In the genomic region with DNA sequence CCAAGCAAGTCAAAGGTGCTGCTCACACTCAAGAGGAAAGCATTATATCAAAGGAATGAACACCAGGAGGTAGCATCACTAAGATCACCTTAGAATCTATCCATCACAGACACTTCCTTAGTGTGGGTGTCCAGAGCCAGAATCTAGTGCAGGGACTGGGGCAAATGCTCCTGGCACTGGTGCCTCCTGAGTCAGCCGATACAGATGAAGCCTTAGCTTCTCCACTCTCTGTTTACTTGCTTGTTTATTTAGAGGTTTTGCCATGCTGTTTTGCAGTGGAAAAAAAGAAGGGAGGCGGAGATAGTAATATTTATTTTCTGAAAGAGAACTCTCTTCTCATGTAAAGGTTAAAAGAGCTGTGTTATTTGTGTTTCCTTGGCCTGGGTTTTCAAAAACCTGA, we compare ENCODE assay signal across 22 cellular contexts.
"Had no signal": no experiment of that assay in that cellular context is flagged by ENCODE, and none has a peak within 500 bp of the region (broad histone marks: within the 10 kb centered on the region; RNA-seq: fewer than 3 reads in every experiment).

No MANE protein-coding gene starts in this region.

- ATAC-seq: activated CD8-positive, alpha-beta memory T cell treated with anti-CD3 and anti-CD28 coated beads, Interleukin-2, amount 10 ng/mL, durations not matched to agents 7 days and 5 days; activated T-helper 17 cell treated with anti-CD3 and anti-CD28 coated beads, Interleukin-2, amount 50 U/mL, for 72 hours; left lobe of liver; SK-N-SH treated with all-trans-retinoic acid at 6 μM for 48 hours; stimulated activated effector memory CD8-positive, alpha-beta T cell treated with anti-CD3 and anti-CD28 coated beads, Interleukin-12 subunit alpha, Interleukin-12 subunit beta, amount 100 ng/mL, for 72 hours; T-cell had no signal

- FAIRE-seq: endothelial cell of umbilical vein, islet of Langerhans had no signal

- H3K27me3 ChIP-seq: esophagus squamous epithelium, right lobe of liver, tibial artery had no signal

- DNase-seq: activated B cell treated with CpG ODN at 0.5 μM for 24 hours; activated CD4-positive, alpha-beta memory T cell treated with anti-CD3 and anti-CD28 coated beads for 36 hours; activated CD4-positive, alpha-beta T cell treated with anti-CD3 and anti-CD28 coated beads for 4 hours; activated CD8-positive, alpha-beta memory T cell treated with anti-CD3 and anti-CD28 coated beads, Interleukin-2, amount 10 ng/mL, durations not matched to agents 7 days and 5 days; activated naive CD4-positive, alpha-beta T cell; activated naive CD8-positive, alpha-beta T cell treated with anti-CD3 and anti-CD28 coated beads, Interleukin-2, amount 10 ng/mL, durations not matched to agents 7 days and 5 days; activated T-cell treated with anti-CD3 and anti-CD28 coated beads, Interleukin-2, amount 50 U/mL, for 1 hour; effector memory CD4-positive, alpha-beta T cell; esophagus squamous epithelium; nephron progenitor cell; right lobe of liver; stimulated activated CD4-positive, alpha-beta T cell treated with anti-CD3 and anti-CD28 coated beads, Interleukin-4, amount 100 ng/mL, for 24 hours; T-cell; tibial artery had no signal

- H3K9me3 ChIP-seq: esophagus squamous epithelium, right lobe of liver, tibial artery had no signal

- H3K36me3 ChIP-seq: esophagus squamous epithelium, right lobe of liver, tibial artery had no signal

- H3K27ac ChIP-seq: right lobe of liver, tibial artery had no signal

- H3K4me3 ChIP-seq: esophagus squamous epithelium, lung, right lobe of liver, smooth muscle cell, tibial artery had no signal

- H3K4me2 ChIP-seq: smooth muscle cell had no signal
